In the genomic region with DNA sequence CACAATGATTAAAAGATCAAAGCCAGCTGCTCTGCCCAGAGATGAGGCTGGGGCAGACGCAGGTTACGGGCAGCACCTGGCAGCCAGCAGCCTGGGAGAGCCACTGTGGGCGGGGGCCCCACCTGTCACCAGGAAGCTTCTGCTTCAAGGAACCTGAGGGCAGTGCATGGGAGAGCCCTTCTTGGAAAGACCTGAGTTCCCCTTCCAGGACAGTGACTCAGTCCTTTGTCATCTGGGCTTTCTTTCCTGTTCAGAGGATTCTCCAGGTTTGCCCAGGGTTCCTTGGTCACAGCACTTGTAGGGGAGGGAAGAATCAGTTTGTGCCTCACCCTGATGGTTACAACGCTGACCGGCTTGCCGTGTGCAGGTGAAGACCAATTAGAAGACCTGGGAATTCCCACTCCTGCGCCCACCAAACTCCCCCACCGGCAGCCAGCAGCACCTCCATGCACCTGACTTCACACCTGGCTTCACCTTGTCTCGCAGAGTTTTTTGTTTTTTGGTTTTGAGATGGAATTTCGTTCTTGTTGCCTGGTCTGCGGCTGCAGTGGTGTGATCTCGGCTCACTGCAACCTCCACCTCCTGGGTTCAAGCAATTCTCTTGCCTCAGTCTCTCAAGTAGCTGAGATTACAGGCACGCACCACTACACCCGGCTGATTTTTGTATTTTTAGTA, we compare ENCODE assay signal across 9 cellular contexts. TPM values are rescaled to one million over a fixed set of nuclear protein-coding genes. Genes with fewer than 3 reads are reported as not detected.
A peak's percentile ranks its signal among the peaks of the same experiment; 100 is the strongest.
DNase-seq lines count a peak whose midpoint lies in the region; ATAC-seq and TF ChIP-seq lines count a peak whose summit lies in the region.
"Had no signal": no experiment of that assay in that cellular context is flagged by ENCODE, and none has a peak within 500 bp of the region (broad histone marks: within the 10 kb centered on the region; RNA-seq: fewer than 3 reads in every experiment).

No MANE protein-coding gene starts in this region.

- intact Hi-C loops in HCT116 (cut with micrococcal nuclease) = no loop called here

- H3K4me2 ChIP-seq in HCT116 (ENCODE audit: low read length) = peak overlapping the region; percentile 41

- peaks cover 9% of the 10 kb centered on the region for H3K36me3 Mint-ChIP-seq in CD4-positive, CD25-positive, alpha-beta regulatory T cell
- peaks cover 54% of the 10 kb centered on the region for H3K36me3 Mint-ChIP-seq in activated CD4-positive, alpha-beta memory T cell treated with anti-CD3 and anti-CD28 coated beads, Interleukin-2, amount 10 ng/mL, durations not matched to agents 7 days and 5 days (ENCODE audit: low read depth)

- H4K20me1 ChIP-seq in HCT116 (ENCODE audit: insufficient read depth) = no peaks in the 10 kb centered on the region

- RAD21 ChIA-PET in HCT116 (lab: Charles Lee; ENCODE audit: low non-redundant PET in 1 of 2, low total read pairs in 2 of 2, uncharacterized antibody in 2 of 2, unreplicated experiment in 2 of 2) = no interaction called here

- no peak for TF ChIP-seq RAD21 in HCT116 (IDR thresholded peaks at IDR 0.05; ENCODE audit: low read depth)

- peak overlapping the region; percentile 89 for H3K4me3 ChIP-seq in CD4-positive, CD25-positive, alpha-beta regulatory T cell (ENCODE audit: low read depth, low read length)
- no peak overlapping the region for H3K4me3 ChIP-seq in HCT116 (replicated peaks in 1 of 2; ENCODE audit: low read depth in 1 of 2, low read length in 2 of 2)
- H3K4me3 ChIP-seq: vagina had no signal

- peaks cover 29% of the 10 kb centered on the region for H3K36me3 ChIP-seq in CD4-positive, CD25-positive, alpha-beta regulatory T cell (ENCODE audit: control insufficient read depth, insufficient read depth, low read length)
- no peaks in the 10 kb centered on the region for H3K36me3 ChIP-seq in HCT116 (ENCODE audit: control insufficient read depth in 1 of 2, insufficient read depth in 2 of 2, low read length in 2 of 2)
- H3K36me3 ChIP-seq: vagina had no signal

- H3K79me2 ChIP-seq in HCT116 (ENCODE audit: insufficient read depth, low read length) = no peaks in the 10 kb centered on the region

- TF ChIP-seq CTCF in HCT116 (IDR thresholded peaks at IDR 0.05 in 2 of 3, conservative IDR thresholded peaks at IDR 0.05 in 1 of 3; ENCODE audit: borderline replicate concordance in 1 of 3, insufficient read depth in 1 of 3, low read depth in 2 of 3, low read length in 2 of 3) = no peak

- H3K4me3 Mint-ChIP-seq in CD4-positive, CD25-positive, alpha-beta regulatory T cell = peak overlapping the region; percentile 87 to 98 (median 93)
- peak overlapping the region; percentile 88 for H3K4me3 Mint-ChIP-seq in activated CD4-positive, alpha-beta memory T cell treated with anti-CD3 and anti-CD28 coated beads, Interleukin-2, amount 10 ng/mL, durations not matched to agents 7 days and 5 days

- no peaks in the 10 kb centered on the region for H3K9me3 ChIP-seq in CD4-positive, CD25-positive, alpha-beta regulatory T cell (ENCODE audit: control insufficient read depth in 2 of 2, low read length in 2 of 2)
- no peaks in the 10 kb centered on the region for H3K9me3 ChIP-seq in HCT116 (ENCODE audit: control insufficient read depth in 1 of 2, insufficient read depth in 1 of 2, low read depth in 1 of 2, low read length in 2 of 2)
- H3K9me3 ChIP-seq: vagina had no signal

- peaks cover 10 to 75% (median 36%) of the 10 kb centered on the region in 4 donors for H3K4me1 Mint-ChIP-seq in CD4-positive, CD25-positive, alpha-beta regulatory T cell
- H3K4me1 Mint-ChIP-seq in activated CD4-positive, alpha-beta memory T cell treated with anti-CD3 and anti-CD28 coated beads, Interleukin-2, amount 10 ng/mL, durations not matched to agents 7 days and 5 days = peaks cover 65% of the 10 kb centered on the region

- peaks cover 68% of the 10 kb centered on the region for H3K4me1 ChIP-seq in CD4-positive, CD25-positive, alpha-beta regulatory T cell (ENCODE audit: control insufficient read depth, insufficient read depth, low read length, poor library complexity, severe bottlenecking)
- H3K4me1 ChIP-seq in HCT116 (ENCODE audit: control insufficient read depth in 1 of 2, insufficient read depth in 2 of 2, low read length in 2 of 2) = peaks cover 6 to 18% of the 10 kb centered on the region in 2 experiments

- H3K27ac ChIP-seq in CD4-positive, CD25-positive, alpha-beta regulatory T cell (ENCODE audit: insufficient read depth, low read length, poor library complexity, severe bottlenecking) = peak overlapping the region; percentile 91
- no peak overlapping the region for H3K27ac ChIP-seq in HCT116 (ENCODE audit: low read depth, low read length)
- H3K27ac ChIP-seq: vagina had no signal

- no peak for ATAC-seq in CD4-positive, CD25-positive, alpha-beta regulatory T cell (ENCODE audit: low read depth in 2 of 2)
- peak; percentile 72 for ATAC-seq in HCT116
- no peak for ATAC-seq in HG03108 (IDR thresholded peaks at IDR 0.05; ENCODE audit: unreplicated experiment)
- ATAC-seq in SK-N-SH treated with all-trans-retinoic acid at 6 μM for 48 hours = no peak
- ATAC-seq in HG03135 (IDR thresholded peaks at IDR 0.05; ENCODE audit: unreplicated experiment) = no peak

- no peaks in the 10 kb centered on the region for H3K9me3 Mint-ChIP-seq in CD4-positive, CD25-positive, alpha-beta regulatory T cell
- no peaks in the 10 kb centered on the region for H3K9me3 Mint-ChIP-seq in activated CD4-positive, alpha-beta memory T cell treated with anti-CD3 and anti-CD28 coated beads, Interleukin-2, amount 10 ng/mL, durations not matched to agents 7 days and 5 days

- no peak overlapping the region for H3K9ac ChIP-seq in HCT116 (ENCODE audit: low read length)

- H3K9me2 ChIP-seq in HCT116 (ENCODE audit: insufficient read depth) = no peaks in the 10 kb centered on the region

- no TSS peak for BruUV-seq in HCT116 (replicated peaks; lab: Mats Ljungman, UMichigan)

- POLR2A ChIA-PET in HCT116 (lab: Charles Lee) = no interaction called here
- POLR2A ChIA-PET in activated CD4-positive, alpha-beta memory T cell treated with anti-CD3 and anti-CD28 coated beads, Interleukin-2, amount 10 ng/mL, durations not matched to agents 7 days and 5 days (lab: Charles Lee) = interaction anchor here (0.9 to 10.2 kb wide), 8 partner anchors 12 to 226 kb away, joined by 3 to 121 read pairs (median 13); no protein-coding TSS in a partner anchor

- H3K27me3 Mint-ChIP-seq in CD4-positive, CD25-positive, alpha-beta regulatory T cell = no peaks in the 10 kb centered on the region
- peaks cover 9% of the 10 kb centered on the region for H3K27me3 Mint-ChIP-seq in activated CD4-positive, alpha-beta memory T cell treated with anti-CD3 and anti-CD28 coated beads, Interleukin-2, amount 10 ng/mL, durations not matched to agents 7 days and 5 days

- H2AFZ ChIP-seq in HCT116 (ENCODE audit: low read depth, low read length, poor library complexity, severe bottlenecking) = no peak overlapping the region

- peak in 2 of 3 donors; percentile 15 to 53 for DNase-seq in CD4-positive, CD25-positive, alpha-beta regulatory T cell
- DNase-seq in HCT116 (ENCODE audit: low read depth, low spot score) (peak; percentile 57), left kidney (ENCODE audit: low read depth, low spot score) (peak; percentile 39), GM03348 (ENCODE audit: low spot score) (no peak)
- DNase-seq in activated CD4-positive, alpha-beta memory T cell treated with anti-CD3 and anti-CD28 coated beads, Interleukin-2, amount 10 ng/mL, durations not matched to agents 7 days and 5 days = peak; percentile 42

- no peak for TF ChIP-seq POLR2A in HCT116 (IDR thresholded peaks at IDR 0.05; ENCODE audit: borderline replicate concordance, extremely low read depth, insufficient read depth, insufficient read length)

- no peaks in the 10 kb centered on the region for H3K27me3 ChIP-seq in CD4-positive, CD25-positive, alpha-beta regulatory T cell (ENCODE audit: control insufficient read depth, insufficient read depth, low read length)
- peaks cover 29% of the 10 kb centered on the region; the same call in 1 of the 2 replicates for H3K27me3 ChIP-seq in HCT116 (ENCODE audit: insufficient read depth, low read length)
- H3K27me3 ChIP-seq: vagina had no signal

- CTCF ChIA-PET in HCT116 (lab: Charles Lee) = interaction anchor here (0.9 kb wide), 1 partner anchor 120 kb away, joined by 4 read pairs; no protein-coding TSS in a partner anchor
- CTCF ChIA-PET in activated CD4-positive, alpha-beta memory T cell treated with anti-CD3 and anti-CD28 coated beads, Interleukin-2, amount 10 ng/mL, durations not matched to agents 7 days and 5 days (lab: Charles Lee) = interaction anchor here (1.0 to 6.4 kb wide), 6 partner anchors 11 to 228 kb away, joined by 3 to 65 read pairs (median 8); partner anchors contain the start of gene RBM38

- peak overlapping the region; percentile 96 to 99 (median 97) for H3K27ac Mint-ChIP-seq in CD4-positive, CD25-positive, alpha-beta regulatory T cell
- H3K27ac Mint-ChIP-seq in activated CD4-positive, alpha-beta memory T cell treated with anti-CD3 and anti-CD28 coated beads, Interleukin-2, amount 10 ng/mL, durations not matched to agents 7 days and 5 days = peak overlapping the region; percentile 99

TF ChIP-seq in HCT116, 20 proteins besides CTCF, POLR2A, EP300 and RAD21 (continues in another document):
- TF ChIP-seq SRF (IDR thresholded peaks at IDR 0.05; ENCODE audit: low read depth) = peak; percentile 50
- peak; percentile 83 for TF ChIP-seq FOSL1 (IDR thresholded peaks at IDR 0.05; ENCODE audit: low read depth)
- TF ChIP-seq TCF7L2 (IDR thresholded peaks at IDR 0.05; ENCODE audit: borderline replicate concordance, extremely low read depth, insufficient read depth, insufficient read length) = no peak
- TF ChIP-seq YY1 (IDR thresholded peaks at IDR 0.05; ENCODE audit: extremely low read depth, insufficient replicate concordance, low read depth, low read length) = no peak

TF ChIP-seq in SK-N-SH treated with all-trans-retinoic acid at 6 μM for 48 hours, 23 proteins besides CTCF, POLR2A, EP300 and RAD21 (continues in another document):
- TF ChIP-seq ISL1 (CRISPR knock-in tag; IDR thresholded peaks at IDR 0.05) = no peak

RNA-seq across cellular contexts. Expression of gene ZBP1, which starts 2.0 kb away (rescaled TPM):
- 67.0 TPM for total RNA-seq in CD4-positive, CD25-positive, alpha-beta regulatory T cell
- 10 to 100 TPM; 12.4 to 33.1 (median 20.3) TPM for polyA plus RNA-seq in CD4-positive, CD25-positive, alpha-beta regulatory T cell
- total RNA-seq in HCT116 (2021; ENCODE audit: unreplicated experiment) = not detected
- not detected in 2 replicates for polyA plus RNA-seq in HCT116 (2012)
- total RNA-seq in activated CD4-positive, alpha-beta memory T cell treated with anti-CD3 and anti-CD28 coated beads, Interleukin-2, amount 10 ng/mL, durations not matched to agents 7 days and 5 days = 10 to 100 TPM; 51.9 to 57.7 TPM

RNA-seq across cellular contexts. Expression of gene PCK1, which starts 57.3 kb away (rescaled TPM):
- total RNA-seq in CD4-positive, CD25-positive, alpha-beta regulatory T cell = not detected
- not detected for polyA plus RNA-seq in CD4-positive, CD25-positive, alpha-beta regulatory T cell
- total RNA-seq in HCT116 (2021; ENCODE audit: unreplicated experiment) = 0.49 TPM
- 0.11 TPM in 1 of 2 replicates, not detected in the other for polyA plus RNA-seq in HCT116 (2012)
- total RNA-seq in activated CD4-positive, alpha-beta memory T cell treated with anti-CD3 and anti-CD28 coated beads, Interleukin-2, amount 10 ng/mL, durations not matched to agents 7 days and 5 days = not detected

Comparison
In these comparisons a context has a peak if more than half of its experiments do, and no peak if none do; other contexts are left out.
1. RNA of gene ZBP1, which starts 2.0 kb away (total RNA-seq): 67.0 TPM in CD4-positive, CD25-positive, alpha-beta regulatory T cell (single experiment) and 51.9 to 57.7 TPM in activated CD4-positive, alpha-beta memory T cell treated with anti-CD3 and anti-CD28 coated beads, Interleukin-2, amount 10 ng/mL, durations not matched to agents 7 days and 5 days; not detected in HCT116 (single experiment); every median in the first group is over 10 times any median in the second.